ENCODE assay signal across 1 cellular context in the genomic region with DNA sequence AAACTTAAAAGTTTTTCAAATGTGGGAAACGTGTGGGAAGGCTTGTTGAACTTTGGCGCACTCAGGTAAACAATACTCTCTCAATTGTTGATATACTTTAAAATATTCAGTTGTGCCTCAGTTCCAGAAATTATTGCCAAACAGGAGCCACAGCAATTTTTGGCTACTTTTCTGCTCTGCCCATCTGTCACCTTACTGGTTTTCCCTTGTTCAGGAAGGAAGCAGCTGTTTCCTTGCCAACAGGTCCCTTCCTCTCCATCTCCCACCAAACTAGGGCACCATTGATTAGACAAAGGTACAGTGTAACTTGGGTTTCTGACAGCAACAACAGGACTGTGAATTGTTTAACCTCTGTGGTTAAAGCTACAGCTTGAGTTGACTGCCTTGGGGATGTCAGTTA.
TF ChIP-seq lines count a peak whose summit lies in the region.

No MANE protein-coding gene starts in this region.

TF ChIP-seq in SK-N-SH, 30 proteins besides CTCF, POLR2A, EP300 and RAD21 (continued from another document):
- TF ChIP-seq RFX5 (IDR thresholded peaks at IDR 0.05; ENCODE audit: low read length) (no peak), RXRA (IDR thresholded peaks at IDR 0.05; ENCODE audit: borderline replicate concordance, low read depth) (no peak)
